In genomic region chr16:11130978-11131665, GRCh38 we compare ENCODE assay signal across 2 cellular contexts.
TF ChIP-seq lines count a peak whose summit lies in the region.

No MANE protein-coding gene starts in this region.

TF ChIP-seq in HepG2, 621 proteins besides CTCF, POLR2A, EP300 and RAD21 (continued from another document):
- TF ChIP-seq EED (CRISPR knock-in tag; IDR thresholded peaks at IDR 0.05) = 0 out of 2 replicates have a peak, but pooled peaks have one; percentile 22

TF ChIP-seq in GM12878, 131 proteins besides CTCF, POLR2A, EP300 and RAD21 (continued from another document):
- TF ChIP-seq EGR1 (IDR thresholded peaks at IDR 0.05; ENCODE audit: borderline replicate concordance in 1 of 2, low read depth in 2 of 2, low read length in 2 of 2) = no peak
- TF ChIP-seq GABPA (IDR thresholded peaks at IDR 0.05; ENCODE audit: low read depth) = no peak
- TF ChIP-seq BCLAF1 (IDR thresholded peaks at IDR 0.05) = no peak
- TF ChIP-seq CHD4 (IDR thresholded peaks at IDR 0.05) = no peak
